ENCODE assay signal across 8 cellular contexts in the genomic region with DNA sequence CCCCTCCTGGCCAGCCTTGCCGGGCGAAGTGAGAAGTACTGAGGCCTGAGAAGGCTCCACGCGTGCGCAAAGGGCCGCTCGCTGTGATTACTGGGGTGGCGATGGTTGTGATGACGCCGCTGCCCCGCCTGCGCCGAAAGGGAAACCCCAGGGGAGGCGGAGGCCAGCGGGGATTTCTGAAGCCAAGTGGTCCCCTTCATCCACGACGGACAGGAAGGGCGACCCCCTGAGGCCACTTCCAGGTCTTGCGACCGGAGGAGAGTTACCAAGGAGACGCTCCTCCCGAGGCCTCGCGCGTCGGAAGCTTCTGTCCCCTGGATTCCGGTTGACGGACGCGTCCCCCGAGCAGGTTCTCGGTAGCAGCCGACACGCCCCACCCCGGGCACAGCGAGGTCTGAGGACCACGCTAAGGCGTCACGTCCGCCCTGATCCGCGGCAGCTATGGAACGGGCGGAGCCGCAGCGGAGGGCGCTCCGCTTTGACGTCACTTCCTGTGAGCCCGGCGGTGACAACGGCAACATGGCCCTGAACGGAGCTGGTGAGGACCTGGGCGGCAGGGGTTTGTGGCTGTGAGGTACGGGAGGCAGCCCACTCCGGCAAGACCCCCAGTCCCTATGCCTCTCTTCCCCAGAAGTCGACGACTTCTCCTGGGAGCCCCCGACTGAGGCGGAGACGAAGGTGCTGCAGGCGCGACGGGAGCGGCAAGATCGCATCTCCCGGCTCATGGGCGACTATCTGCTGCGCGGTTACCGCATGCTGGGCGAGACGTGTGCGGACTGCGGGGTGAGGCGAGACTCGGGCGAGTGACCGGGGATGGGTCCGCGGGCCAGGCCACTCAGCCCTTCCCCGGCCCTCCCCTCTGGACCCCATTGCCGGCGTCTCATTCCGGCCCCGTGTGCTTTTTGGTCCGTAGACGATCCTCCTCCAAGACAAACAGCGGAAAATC. TPM values are rescaled to one million over a fixed set of nuclear protein-coding genes. Genes with fewer than 3 reads are reported as not detected.
A peak's percentile ranks its signal among the peaks of the same experiment; 100 is the strongest.
DNase-seq lines count a peak whose midpoint lies in the region; ATAC-seq and TF ChIP-seq lines count a peak whose summit lies in the region.

A gene with protein sequence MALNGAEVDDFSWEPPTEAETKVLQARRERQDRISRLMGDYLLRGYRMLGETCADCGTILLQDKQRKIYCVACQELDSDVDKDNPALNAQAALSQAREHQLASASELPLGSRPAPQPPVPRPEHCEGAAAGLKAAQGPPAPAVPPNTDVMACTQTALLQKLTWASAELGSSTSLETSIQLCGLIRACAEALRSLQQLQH (plus strand): TSS at position 505 of the 946 bp plus-strand sequence. CDS start 15 bp downstream, at position 520.

- ATAC-seq in HG03439 (IDR thresholded peaks at IDR 0.05; ENCODE audit: unreplicated experiment), result peak; percentile 61

- DNase-seq in BE2C (peak; percentile 96), NCI-H510A (lab: John Stamatoyannopoulos, UW) (peak; percentile 97), cerebellum (ENCODE audit: low spot score) (peak; percentile 99), kidney tubule cell (ENCODE audit: low spot score) (peak; percentile 99)
- DNase-seq in activated CD4-positive, alpha-beta T cell treated with anti-CD3 and anti-CD28 coated beads for 1 hour, result peak; percentile 98
- DNase-seq in stimulated activated CD4-positive, alpha-beta T cell treated with anti-CD3 and anti-CD28 coated beads, Interleukin-1b, Interleukin-23, amount 100 ng/mL, for 24 hours (ENCODE audit: low read depth in 4 of 4, low spot score in 1 of 4), result peak; percentile 92 to 99 (median 96)

- no peaks in the 10 kb centered on the region for H3K27me3 ChIP-seq in BE2C

- peak; percentile 69 for TF ChIP-seq POLR2A in GM19193 (IDR thresholded peaks at IDR 0.05; ENCODE audit: extremely low read depth, insufficient read depth, insufficient read length)

- no peaks in the 10 kb centered on the region for H3K9me3 ChIP-seq in BE2C

- no peaks in the 10 kb centered on the region for H3K4me1 ChIP-seq in BE2C

- peak; percentile 39 for TF ChIP-seq CTCF in BE2C (IDR thresholded peaks at IDR 0.05; ENCODE audit: low read depth, low read length)

- peak within 1 kb of the TSS; percentile 80 for H3K4me3 ChIP-seq in BE2C (ENCODE audit: low read depth, low read length)

- H3K36me3 ChIP-seq in BE2C, result peaks cover 4% of the 10 kb centered on the region; the same call in 1 of the 2 replicates

RNA-seq across cellular contexts. Expression of the gene that starts here (rescaled TPM):
- 321 TPM for polyA plus RNA-seq in BE2C (2012; ENCODE audit: insufficient read depth, insufficient read length, low read depth)
- total RNA-seq in cerebellum, result 14.3 TPM

Comparison
In these comparisons a context has a peak if more than half of its experiments do, and no peak if none do; other contexts are left out.
1. Peak in every context shown above with its lines: DNase-seq, ATAC-seq and H3K4me3 ChIP-seq.